ENCODE assay signal across 9 cellular contexts in genomic region chr3:52444860-52445793, GRCh38. TPM values are rescaled to one million over a fixed set of nuclear protein-coding genes. Genes with fewer than 3 reads are reported as not detected.
DNase-seq lines count a peak whose midpoint lies in the region; TF ChIP-seq lines count a peak whose summit lies in the region.
"Had no signal": no experiment of that assay in that cellular context is flagged by ENCODE, and none has a peak within 500 bp of the region (broad histone marks: within the 10 kb centered on the region; RNA-seq: fewer than 3 reads in every experiment).

Gene SEMA3G (minus strand): TSS chr3:52445103. CDS start chr3:52445027, 76 bp downstream.

- no peak for TF ChIP-seq EP300 in SK-N-SH (IDR thresholded peaks at IDR 0.05; ENCODE audit: borderline replicate concordance in 1 of 2, low read depth in 1 of 2, low read length in 1 of 2)

- H3K36me3 Mint-ChIP-seq in CD4-positive, alpha-beta memory T cell, result no peaks in the 10 kb centered on the region

- H3K4me1 ChIP-seq in CD4-positive, alpha-beta memory T cell (ENCODE audit: insufficient read depth, low read length), result peaks cover 14% of the 10 kb centered on the region
- H3K4me1 ChIP-seq in SK-N-SH (ENCODE audit: control insufficient read depth in 1 of 2, insufficient read depth in 2 of 2, low read depth in 1 of 2, low read length in 1 of 2) (peaks cover 0 to 5% of the 10 kb centered on the region in 2 experiments; a peak in 1 of 4 replicates), left ventricle myocardium inferior (peaks cover 34% of the 10 kb centered on the region)

- CTCF ChIA-PET in CD4-positive, alpha-beta memory T cell (lab: Charles Lee; ENCODE audit: partially characterized antibody), result interaction anchor here (1.0 to 7.1 kb wide), 13 partner anchors 10 to 444 kb away, joined by 3 to 107 read pairs (median 5); partner anchors contain the start of genes NISCH and TLR9
- CTCF ChIA-PET in SK-N-SH (lab: Yijun Ruan, JAX), result interaction anchor here (1.3 to 16.5 kb wide), 11 partner anchors 13 to 444 kb away, joined by 3 to 578 read pairs (median 11); no protein-coding TSS in a partner anchor

- DNase-seq in CD4-positive, alpha-beta memory T cell, result peak; percentile 62 to 84 (median 66)
- DNase-seq in GM20000 (ENCODE audit: low spot score), result peak; percentile 83
- peak; percentile 59 for DNase-seq in HT1080 (ENCODE audit: low read depth)
- peak; percentile 84 for DNase-seq in SK-N-SH
- peak; percentile 80 for DNase-seq in activated naive CD4-positive, alpha-beta T cell treated with anti-CD3 and anti-CD28 coated beads, Interleukin-2, amount 50 U/mL, for 16 hours
- DNase-seq in left ventricle myocardium inferior, result peak; percentile 79
- no peak for DNase-seq in superior temporal gyrus (ENCODE audit: extremely low spot score)

- H3K4me3 Mint-ChIP-seq in CD4-positive, alpha-beta memory T cell, result peak within 1 kb of the TSS in 3 of 8 donors; percentile 8 to 29 (median 12)

- WGBS in SK-N-SH (ENCODE audit: low lambda C conversion rate), result 48% methylated on average over 8 of the region's 19 CpGs

- no peaks in the 10 kb centered on the region for H3F3A ChIP-seq in SK-N-SH (replicated peaks; ENCODE audit: insufficient read depth)

- no peaks in the 10 kb centered on the region for H3K9me3 ChIP-seq in CD4-positive, alpha-beta memory T cell (ENCODE audit: control insufficient read depth in 1 of 2, low read length in 2 of 2)
- H3K9me3 ChIP-seq in SK-N-SH (no peaks in the 10 kb centered on the region), left ventricle myocardium inferior (replicated peaks) (no peaks in the 10 kb centered on the region)

- POLR2A ChIA-PET in CD4-positive, alpha-beta memory T cell (lab: Charles Lee; ENCODE audit: partially characterized antibody), result interaction anchor here (0.9 to 2.3 kb wide), 3 partner anchors 10 to 158 kb away, joined by 3 to 13 read pairs (median 5); partner anchors contain the start of genes GLYCTK, NISCH and TNNC1
- POLR2A ChIA-PET in SK-N-SH (lab: Yijun Ruan, JAX), result no interaction called here

- no peak within 1 kb of the TSS for H2AFZ ChIP-seq in SK-N-SH (ENCODE audit: low read depth)

- H3K9me3 Mint-ChIP-seq in CD4-positive, alpha-beta memory T cell, result no peaks in the 10 kb centered on the region

- H3K27ac ChIP-seq in CD4-positive, alpha-beta memory T cell (ENCODE audit: low read depth, low read length), result no peak within 1 kb of the TSS
- H3K27ac ChIP-seq in SK-N-SH (ENCODE audit: low read depth in 2 of 2, low read length in 1 of 2), result no peak within 1 kb of the TSS
- H3K27ac ChIP-seq in left ventricle myocardium inferior (replicated peaks), result peak within 1 kb of the TSS; percentile 57
- H3K27ac ChIP-seq in skin epidermis, result peak within 1 kb of the TSS in 4 of 21 experiments; percentile 6 to 63 (median 38)

- intact Hi-C loops in CD4-positive, alpha-beta memory T cell (cut with micrococcal nuclease), result loop anchor here (5.0 kb wide), 1 partner anchor 223 kb away; no protein-coding TSS in a partner anchor
- intact Hi-C loops in left ventricle myocardium inferior (cut with micrococcal nuclease), result no loop called here

- no peaks in the 10 kb centered on the region for H3K27me3 Mint-ChIP-seq in CD4-positive, alpha-beta memory T cell

- no peaks in the 10 kb centered on the region for H4K20me1 ChIP-seq in SK-N-SH (ENCODE audit: insufficient read depth)

- H3K4me2 ChIP-seq in SK-N-SH, result no peak within 1 kb of the TSS

- H3K27me3 ChIP-seq in CD4-positive, alpha-beta memory T cell (ENCODE audit: insufficient read depth, low read length), result no peaks in the 10 kb centered on the region
- H3K27me3 ChIP-seq in SK-N-SH (ENCODE audit: insufficient read depth) (no peaks in the 10 kb centered on the region), left ventricle myocardium inferior (ENCODE audit: low read depth) (no peaks in the 10 kb centered on the region)

- no peaks in the 10 kb centered on the region for H3K36me3 ChIP-seq in CD4-positive, alpha-beta memory T cell (ENCODE audit: insufficient read depth, low read length)
- H3K36me3 ChIP-seq in SK-N-SH (replicated peaks in 1 of 2; ENCODE audit: control insufficient read depth in 1 of 2, insufficient read depth in 2 of 2, low read length in 1 of 2) (no peaks in the 10 kb centered on the region), left ventricle myocardium inferior (no peaks in the 10 kb centered on the region)

- H3K9ac ChIP-seq in SK-N-SH, result no peak within 1 kb of the TSS

- H3K4me3 ChIP-seq in CD4-positive, alpha-beta memory T cell (ENCODE audit: low read length in 2 of 2), result peak within 1 kb of the TSS in 1 of 2 donors; percentile 9
- H3K4me3 ChIP-seq in SK-N-SH (ENCODE audit: low read depth in 2 of 2, low read length in 1 of 2) (no peak within 1 kb of the TSS), left ventricle myocardium inferior (peak within 1 kb of the TSS; percentile 58), skin epidermis (peak within 1 kb of the TSS in 4 of 7 experiments; percentile 14 to 31 (median 18))

- TF ChIP-seq CTCF in GM20000 (IDR thresholded peaks at IDR 0.05; ENCODE audit: extremely low read depth, missing control alignments) (peak; percentile 15), SK-N-SH (IDR thresholded peaks at IDR 0.05) (peak; percentile 40; the same call in 1 of the 2 replicates), left ventricle myocardium inferior (IDR thresholded peaks at IDR 0.05; ENCODE audit: borderline replicate concordance) (peak; percentile 75)

- H3K27ac Mint-ChIP-seq in CD4-positive, alpha-beta memory T cell, result peak within 1 kb of the TSS in 3 of 7 donors; percentile 10 to 76 (median 32)

- TF ChIP-seq RAD21 in SK-N-SH (IDR thresholded peaks at IDR 0.05; ENCODE audit: low read length), result no peak

- no peaks in the 10 kb centered on the region for H3K79me2 ChIP-seq in SK-N-SH (ENCODE audit: insufficient read depth)

- no peaks in the 10 kb centered on the region for H3K9me2 ChIP-seq in SK-N-SH

- H3K4me1 Mint-ChIP-seq in CD4-positive, alpha-beta memory T cell, result peaks cover 6 to 16% (median 12%) of the 10 kb centered on the region in 4 donors

TF ChIP-seq in SK-N-SH, 30 proteins besides CTCF, POLR2A, EP300 and RAD21 (continues in another document):
- no peak for TF ChIP-seq ZBTB33 (IDR thresholded peaks at IDR 0.05; ENCODE audit: borderline replicate concordance, low read depth)
- no peak for TF ChIP-seq NFIC (IDR thresholded peaks at IDR 0.05; ENCODE audit: borderline replicate concordance)
- no peak for TF ChIP-seq GABPA (IDR thresholded peaks at IDR 0.05; ENCODE audit: low read depth)
- no peak for TF ChIP-seq RXRA (IDR thresholded peaks at IDR 0.05; ENCODE audit: borderline replicate concordance, low read depth)
- no peak for TF ChIP-seq TAF1 (IDR thresholded peaks at IDR 0.05; ENCODE audit: borderline replicate concordance, low read depth, low read length)
- TF ChIP-seq SIN3A (IDR thresholded peaks at IDR 0.05; ENCODE audit: borderline replicate concordance, low read depth, low read length), result no peak
- TF ChIP-seq RFX5 (IDR thresholded peaks at IDR 0.05; ENCODE audit: low read length), result no peak
- TF ChIP-seq TEAD4 (IDR thresholded peaks at IDR 0.05; ENCODE audit: borderline replicate concordance, insufficient read depth), result no peak
- no peak for TF ChIP-seq SMC3 (IDR thresholded peaks at IDR 0.05; ENCODE audit: low read depth, low read length)
- TF ChIP-seq, protein P1, sequence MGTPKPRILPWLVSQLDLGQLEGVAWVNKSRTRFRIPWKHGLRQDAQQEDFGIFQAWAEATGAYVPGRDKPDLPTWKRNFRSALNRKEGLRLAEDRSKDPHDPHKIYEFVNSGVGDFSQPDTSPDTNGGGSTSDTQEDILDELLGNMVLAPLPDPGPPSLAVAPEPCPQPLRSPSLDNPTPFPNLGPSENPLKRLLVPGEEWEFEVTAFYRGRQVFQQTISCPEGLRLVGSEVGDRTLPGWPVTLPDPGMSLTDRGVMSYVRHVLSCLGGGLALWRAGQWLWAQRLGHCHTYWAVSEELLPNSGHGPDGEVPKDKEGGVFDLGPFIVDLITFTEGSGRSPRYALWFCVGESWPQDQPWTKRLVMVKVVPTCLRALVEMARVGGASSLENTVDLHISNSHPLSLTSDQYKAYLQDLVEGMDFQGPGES (IDR thresholded peaks at IDR 0.05; ENCODE audit: low read depth, low read length), result no peak
- no peak for TF ChIP-seq TCF12 (IDR thresholded peaks at IDR 0.05)
- no peak for TF ChIP-seq JUND (IDR thresholded peaks at IDR 0.05)
- no peak for TF ChIP-seq GATA2 (CRISPR knock-in tag; IDR thresholded peaks at IDR 0.05)
- no peak for TF ChIP-seq YY1 (IDR thresholded peaks at IDR 0.05; ENCODE audit: low read depth)
- TF ChIP-seq CHD2 (IDR thresholded peaks at IDR 0.05; ENCODE audit: low read length, partially characterized antibody), result no peak
- no peak for TF ChIP-seq FOXJ3 (CRISPR knock-in tag; IDR thresholded peaks at IDR 0.05)
- TF ChIP-seq, protein P2, sequence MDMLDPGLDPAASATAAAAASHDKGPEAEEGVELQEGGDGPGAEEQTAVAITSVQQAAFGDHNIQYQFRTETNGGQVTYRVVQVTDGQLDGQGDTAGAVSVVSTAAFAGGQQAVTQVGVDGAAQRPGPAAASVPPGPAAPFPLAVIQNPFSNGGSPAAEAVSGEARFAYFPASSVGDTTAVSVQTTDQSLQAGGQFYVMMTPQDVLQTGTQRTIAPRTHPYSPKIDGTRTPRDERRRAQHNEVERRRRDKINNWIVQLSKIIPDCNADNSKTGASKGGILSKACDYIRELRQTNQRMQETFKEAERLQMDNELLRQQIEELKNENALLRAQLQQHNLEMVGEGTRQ (IDR thresholded peaks at IDR 0.05; ENCODE audit: borderline replicate concordance, low read depth, low read length), result no peak

RNA-seq across cellular contexts. Expression of gene SEMA3G, which starts in this region (rescaled TPM):
- total RNA-seq in CD4-positive, alpha-beta memory T cell, result under 1 TPM; 0.17 to 0.22 TPM
- under 1 TPM in 1 of 2 donors, not detected in 1; 0.29 TPM for polyA plus RNA-seq in CD4-positive, alpha-beta memory T cell
- 0.43 and 0.53 TPM in 2 replicates for total RNA-seq in HT1080 (2014; rRNA removed; shearing (Covaris generic))
- polyA plus RNA-seq in HT1080 (2015; cell fraction: cytosol; rRNA removed), result 0.87 and 1.5 TPM in 2 replicates
- polyA plus RNA-seq in HT1080 (2015; cell fraction: nucleus; rRNA removed), result 1.7 and 3.9 TPM in 2 replicates
- polyA plus RNA-seq in SK-N-SH (2012; rRNA removed), result 0.10 and 0.13 TPM in 2 replicates
- polyA plus RNA-seq in SK-N-SH (2012; cell fraction: cytosol; rRNA removed), result 0.05 and 0.09 TPM in 2 replicates
- polyA plus RNA-seq in SK-N-SH (2012; cell fraction: nucleus; rRNA removed), result 0.07 and 0.12 TPM in 2 replicates
- total RNA-seq in left ventricle myocardium inferior, result 9.2 TPM
- total RNA-seq: T-helper 1 cell treated with Interleukin-12 subunit alpha and Interleukin-12 subunit beta and Interleukin-4 antibody, amounts not matched to agents 30 ng/mL and 1 ng/mL, for 36 hours had no signal

Comparison
In these comparisons a context has a peak if more than half of its experiments do, and no peak if none do; other contexts are left out.
1. Peak in DNase-seq in CD4-positive, alpha-beta memory T cell; RNA of the gene not detected or under 1 TPM.
2. Peak in DNase-seq in SK-N-SH; RNA of the gene not detected or under 1 TPM.
3. H3K4me3 ChIP-seq: peak in left ventricle myocardium inferior (single experiment) and skin epidermis (4 of 7); none in SK-N-SH (0 of 2).
4. CTCF ChIP-seq: peak in every context shown above with its lines; median percentile 75 in left ventricle myocardium inferior; 40 in SK-N-SH; 15 in GM20000.